17 cellular contexts compared by ENCODE assay signal in genomic region chr12:2378835-2379330, GRCh38.
A peak's percentile ranks its signal among the peaks of the same experiment; 100 is the strongest.
DNase-seq lines count a peak whose midpoint lies in the region; ATAC-seq, FAIRE-seq and TF ChIP-seq lines count a peak whose summit lies in the region.
"Had no signal": no experiment of that assay in that cellular context is flagged by ENCODE, and none has a peak within 500 bp of the region (broad histone marks: within the 10 kb centered on the region; RNA-seq: fewer than 3 reads in every experiment).

No MANE protein-coding gene starts in this region.

- no peaks in the 10 kb centered on the region for H3K9me3 Mint-ChIP-seq in endodermal cell

- no peak overlapping the region for H3K27ac Mint-ChIP-seq in endodermal cell
- H3K27ac Mint-ChIP-seq in T-helper 17 cell: no peak overlapping the region
- H3K27ac Mint-ChIP-seq: activated CD4-positive, alpha-beta T cell treated with anti-CD3 and anti-CD28 coated beads for 36 hours had no signal

- FAIRE-seq in GM18507 (lab: Jason Lieb, UNC): peak; percentile 90

- no peaks in the 10 kb centered on the region for H3K36me3 Mint-ChIP-seq in endodermal cell (ENCODE audit: low read depth)
- no peaks in the 10 kb centered on the region for H3K36me3 Mint-ChIP-seq in T-helper 17 cell (ENCODE audit: low read depth)

- H3K9me3 ChIP-seq in BLaER1 treated with 17β-estradiol and CSF1 and Interleukin-3, amounts not matched to agents 10 nM and 100 nM (replicated peaks in 1 of 11): peaks cover 0 to 14% (median 0%) of the 10 kb centered on the region in 11 experiments; a peak in 2 of 22 replicates
- H3K9me3 ChIP-seq in endodermal cell (ENCODE audit: control insufficient read depth, low read length): no peaks in the 10 kb centered on the region
- no peaks in the 10 kb centered on the region for H3K9me3 ChIP-seq in T-helper 17 cell (ENCODE audit: control insufficient read depth, low read length, poor library complexity, severe bottlenecking)
- H3K9me3 ChIP-seq: colonic mucosa, psoas muscle, tibial nerve had no signal

- no peak for TF ChIP-seq CTCF in endodermal cell (conservative IDR thresholded peaks at IDR 0.05)

- DNase-seq in GM18507 (ENCODE audit: extremely low spot score, insufficient read length, low read depth) (no peak), endodermal cell (peak; percentile 9), SKM-1 treated with dmso at 0.1 percent for 144 hours (lab: John Stamatoyannopoulos, UW; ENCODE audit: unreplicated experiment) (no peak), T-helper 17 cell (no peak), putamen (ENCODE audit: low spot score) (no peak)
- DNase-seq: activated CD4-positive, alpha-beta T cell treated with anti-CD3 and anti-CD28 coated beads for 36 hours; colonic mucosa; DMS 273 treated with DMSO at 0.1 percent for 48 hours; NCI-H1092 treated with DMSO at 0.1 percent for 48 hours; NCI-H510A; psoas muscle; stimulated activated CD8-positive, alpha-beta memory T cell treated with anti-CD3 and anti-CD28 coated beads, Interleukin-4, amount 100 ng/mL, for 48 hours had no signal

- peaks cover 11 to 23% (median 16%) of the 10 kb centered on the region in 10 experiments; a peak in 19 of 20 replicates for H3K4me1 ChIP-seq in BLaER1 treated with 17β-estradiol and CSF1 and Interleukin-3, amounts not matched to agents 10 nM and 100 nM
- peaks cover 6% of the 10 kb centered on the region for H3K4me1 ChIP-seq in endodermal cell (ENCODE audit: control insufficient read depth, insufficient read depth, low read length)
- H3K4me1 ChIP-seq: colonic mucosa, psoas muscle had no signal

- no peaks in the 10 kb centered on the region for H3K27me3 ChIP-seq in BLaER1 treated with 17β-estradiol and CSF1 and Interleukin-3, amounts not matched to agents 10 nM and 100 nM
- no peaks in the 10 kb centered on the region for H3K27me3 ChIP-seq in endodermal cell (ENCODE audit: control insufficient read depth, insufficient read depth, low read length, poor library complexity, severe bottlenecking)
- H3K27me3 ChIP-seq: colonic mucosa, tibial nerve had no signal

- WGBS in endodermal cell (ENCODE audit: insufficient coverage in 1 of 2, insufficient read length in 1 of 2), 2 experiments: 90 to 98% methylated on average over 4 to 7 of the region's 7 CpGs

- H3K9ac ChIP-seq in BLaER1 treated with 17β-estradiol and CSF1 and Interleukin-3, amounts not matched to agents 10 nM and 100 nM: no peak overlapping the region
- no peak overlapping the region for H3K9ac ChIP-seq in endodermal cell (ENCODE audit: extremely low read depth, low read length, poor library complexity, severe bottlenecking)

- H3K4me3 ChIP-seq in BLaER1 treated with 17β-estradiol and CSF1 and Interleukin-3, amounts not matched to agents 10 nM and 100 nM: no peak overlapping the region
- no peak overlapping the region for H3K4me3 ChIP-seq in endodermal cell (ENCODE audit: low read length)
- H3K4me3 ChIP-seq: colonic mucosa, psoas muscle, tibial nerve had no signal

- no peaks in the 10 kb centered on the region for H3K36me3 ChIP-seq in BLaER1 treated with 17β-estradiol and CSF1 and Interleukin-3, amounts not matched to agents 10 nM and 100 nM
- no peaks in the 10 kb centered on the region for H3K36me3 ChIP-seq in endodermal cell (ENCODE audit: control insufficient read depth, insufficient read depth, low read length)
- H3K36me3 ChIP-seq: colonic mucosa, tibial nerve had no signal

- H3K27me3 Mint-ChIP-seq in endodermal cell (ENCODE audit: insufficient read depth) (peaks cover 16% of the 10 kb centered on the region), T-helper 17 cell (peaks cover 26% of the 10 kb centered on the region)

- H3K4me1 Mint-ChIP-seq in endodermal cell: peaks cover 31% of the 10 kb centered on the region
- peaks cover 2% of the 10 kb centered on the region for H3K4me1 Mint-ChIP-seq in T-helper 17 cell

- H3K4me3 Mint-ChIP-seq in endodermal cell: no peak overlapping the region
- no peak overlapping the region for H3K4me3 Mint-ChIP-seq in T-helper 17 cell
- H3K4me3 Mint-ChIP-seq: activated CD4-positive, alpha-beta T cell treated with anti-CD3 and anti-CD28 coated beads for 36 hours had no signal

- H3K4me2 ChIP-seq in BLaER1 treated with 17β-estradiol and CSF1 and Interleukin-3, amounts not matched to agents 10 nM and 100 nM: peak overlapping the region; percentile 9 to 70 (median 55); a peak in 19 of 22 replicates

- ATAC-seq in HG02884 (IDR thresholded peaks at IDR 0.05; ENCODE audit: unreplicated experiment) (peak; percentile 65), T-helper 17 cell (no peak), GM19467 (IDR thresholded peaks at IDR 0.05; ENCODE audit: unreplicated experiment) (no peak)
- ATAC-seq: activated CD4-positive, alpha-beta T cell treated with anti-CD3 and anti-CD28 coated beads for 36 hours; HCT116; psoas muscle had no signal

- H3K27ac ChIP-seq in BLaER1 treated with 17β-estradiol and CSF1 and Interleukin-3, amounts not matched to agents 10 nM and 100 nM: no peak overlapping the region
- no peak overlapping the region for H3K27ac ChIP-seq in endodermal cell (ENCODE audit: low read depth, low read length)
- H3K27ac ChIP-seq: colonic mucosa, psoas muscle, tibial nerve had no signal

- H4K20me1 ChIP-seq in BLaER1 treated with 17β-estradiol and CSF1 and Interleukin-3, amounts not matched to agents 10 nM and 100 nM: no peaks in the 10 kb centered on the region
